3 cellular contexts compared by ENCODE assay signal in genomic region chr4:124828382-124828781, GRCh38.
"Had no signal": no experiment of that assay in that cellular context is flagged by ENCODE, and none has a peak within 500 bp of the region (broad histone marks: within the 10 kb centered on the region; RNA-seq: fewer than 3 reads in every experiment).

No MANE protein-coding gene starts in this region.

- H3K4me3 ChIP-seq: GM12878 had no signal

- DNase-seq: GDM1, GF-D8 had no signal

- ATAC-seq: GM12878 had no signal
